8 cellular contexts compared by ENCODE assay signal in genomic region chr5:178626484-178627258, GRCh38. TPM values are rescaled to one million over a fixed set of nuclear protein-coding genes. Genes with fewer than 3 reads are reported as not detected.
DNase-seq lines count a peak whose midpoint lies in the region; ATAC-seq, FAIRE-seq and TF ChIP-seq lines count a peak whose summit lies in the region.

TSS of gene CLK4 (minus strand) at chr5:178627050. CDS start at chr5:178623416, 3,634 bp downstream.

- no peaks in the 10 kb centered on the region for H3K9me2 ChIP-seq in OCI-LY7 (ENCODE audit: insufficient read depth, low read length)

- H3K4me1 ChIP-seq in OCI-LY7 (ENCODE audit: insufficient read depth, low read length, poor library complexity, severe bottlenecking) (peaks cover 28% of the 10 kb centered on the region), mononuclear cell (ENCODE audit: insufficient read depth, low read length) (peaks cover 32% of the 10 kb centered on the region)

- CTCF ChIA-PET in OCI-LY7 (lab: Charles Lee; ENCODE audit: unreplicated experiment), result no interaction called here

- intact Hi-C loops in OCI-LY7 (cut with micrococcal nuclease; ENCODE audit: unreplicated experiment), result loop anchor here (2.0 to 10.0 kb wide), 3 partner anchors 106 to 924 kb away; partner anchors contain the start of genes PHYKPL, RUFY1 and ZNF354A

- H3K27me3 ChIP-seq in mononuclear cell (ENCODE audit: insufficient read depth, low read length), result no peaks in the 10 kb centered on the region

- H3K9me3 ChIP-seq in OCI-LY7 (ENCODE audit: low read length) (peaks cover 4% of the 10 kb centered on the region; the same call in 1 of the 2 replicates), mononuclear cell (ENCODE audit: low read depth, low read length) (no peaks in the 10 kb centered on the region)

- peak; percentile 78 for ATAC-seq in GM21526 (IDR thresholded peaks at IDR 0.05; ENCODE audit: low FRiP score, unreplicated experiment)

- peak within 1 kb of the TSS; percentile 94 for H3K4me3 ChIP-seq in OCI-LY7 (ENCODE audit: low read depth, low read length, poor library complexity, severe bottlenecking)
- peak within 1 kb of the TSS; percentile 99 for H3K4me3 ChIP-seq in mononuclear cell (ENCODE audit: low read length)

- BruUV-seq in OCI-LY7 (replicated peaks; lab: Mats Ljungman, UMichigan), result TSS peak; percentile 73

- TF ChIP-seq CTCF in D721Med (IDR thresholded peaks at IDR 0.05; ENCODE audit: insufficient read depth, missing control alignments), result no peak
- no peak for TF ChIP-seq CTCF in OCI-LY7 (conservative IDR thresholded peaks at IDR 0.05; ENCODE audit: low read length)

- peak within 1 kb of the TSS; percentile 91 for H3K4me2 ChIP-seq in OCI-LY7 (ENCODE audit: low read length)

- 0 out of 2 replicates have a peak, but pooled peaks cover 12% of the 10 kb centered on the region for H4K20me1 ChIP-seq in OCI-LY7 (ENCODE audit: insufficient read depth, low read length)

- H3K27ac ChIP-seq in OCI-LY7 (ENCODE audit: low read depth, low read length, poor library complexity, severe bottlenecking), result peak within 1 kb of the TSS; percentile 77

- POLR2A ChIA-PET in OCI-LY7 (lab: Charles Lee), result interaction anchor here (5.9 kb wide), 1 partner anchor 14 kb away, joined by 31 read pairs; no protein-coding TSS in a partner anchor

- peaks cover 44% of the 10 kb centered on the region for H3K79me2 ChIP-seq in OCI-LY7 (ENCODE audit: insufficient read depth, low read depth, low read length)

- H2AFZ ChIP-seq in OCI-LY7 (ENCODE audit: low read length), result peak within 1 kb of the TSS; percentile 98

- peaks cover 16% of the 10 kb centered on the region for H3K36me3 ChIP-seq in OCI-LY7 (ENCODE audit: insufficient read depth, low read length)

- no peak for FAIRE-seq in D721Med (lab: Jason Lieb, UNC)

- DNase-seq in D721Med (ENCODE audit: insufficient read length, low spot score) (peak; percentile 83), HuH-7 (ENCODE audit: low spot score) (peak; percentile 91), OCI-LY7 (ENCODE audit: low spot score) (peak; percentile 97), activated T-cell treated with anti-CD3 and anti-CD28 coated beads for 1 hour (ENCODE audit: low read depth) (peak; percentile 97), epidermal melanocyte (ENCODE audit: insufficient read length, low spot score) (peak; percentile 82)
- peak; percentile 93 to 97 for DNase-seq in stimulated activated CD8-positive, alpha-beta memory T cell treated with anti-CD3 and anti-CD28 coated beads, Interleukin-2, amount 100 ng/mL, for 48 hours (ENCODE audit: low read depth in 2 of 2)

RNA-seq across cellular contexts. Expression of gene CLK4, which starts in this region (rescaled TPM):
- total RNA-seq in OCI-LY7 (2014; rRNA removed; shearing (Covaris generic)), result 31.8 and 37.4 TPM in 2 replicates
- 32.6 and 40.1 TPM in 2 replicates for total RNA-seq in OCI-LY7 (2022)
- 92.1 TPM for total RNA-seq in mononuclear cell

Comparison
In these comparisons a context has a peak if more than half of its experiments do, and no peak if none do; other contexts are left out.
1. Peak in every context shown above with its lines: DNase-seq, ATAC-seq, H3K4me3 ChIP-seq and H3K27ac ChIP-seq.